16 cellular contexts compared by ENCODE assay signal in genomic region chr2:602571-603366, GRCh38.
"Had no signal": no experiment of that assay in that cellular context is flagged by ENCODE, and none has a peak within 500 bp of the region (broad histone marks: within the 10 kb centered on the region; RNA-seq: fewer than 3 reads in every experiment).

No MANE protein-coding gene starts in this region.

- ATAC-seq: left colon; naive thymus-derived CD4-positive, alpha-beta T cell; stimulated activated memory B cell treated with anti-CD40 and anti-IgM and Interleukin-4, amounts not matched to agents 10 μg/mL and 1 μg/mL and 100 μg/mL, for 72 hours had no signal

- DNase-seq: activated CD4-positive, CD25-positive, alpha-beta regulatory T cell; activated effector memory CD4-positive, alpha-beta T cell treated with Interleukin-2 at 50 U/mL for 16 hours; brain microvascular endothelial cell; esophagus squamous epithelium; foreskin fibroblast; immature natural killer cell; left colon; small intestine; T-helper 2 cell; tibial artery had no signal

- H3K9me3 ChIP-seq: esophagus squamous epithelium, right atrium auricular region, tibial artery had no signal

- H3K4me1 ChIP-seq: right atrium auricular region, tibial artery had no signal

- H3K4me3 ChIP-seq: dorsolateral prefrontal cortex, esophagus squamous epithelium, lung, right atrium auricular region, tibial artery had no signal

- H3K27me3 ChIP-seq: brain microvascular endothelial cell, right atrium auricular region, tibial artery had no signal

- H3K36me3 ChIP-seq: brain microvascular endothelial cell, esophagus squamous epithelium, right atrium auricular region, tibial artery had no signal

- FAIRE-seq: small intestine, TTC549 had no signal

- H3K27ac ChIP-seq: brain microvascular endothelial cell, dorsolateral prefrontal cortex, right atrium auricular region, tibial artery had no signal
